8 cellular contexts compared by ENCODE assay signal in genomic region chr3:58433400-58434169, GRCh38. TPM values are rescaled to one million over a fixed set of nuclear protein-coding genes. Genes with fewer than 3 reads are reported as not detected.
A peak's percentile ranks its signal among the peaks of the same experiment; 100 is the strongest.
DNase-seq lines count a peak whose midpoint lies in the region; ATAC-seq and TF ChIP-seq lines count a peak whose summit lies in the region.

Gene PDHB, minus strand, starts transcription at chr3:58433832. Its CDS starts 23 bp downstream, at chr3:58433809.

- H3K4me3 ChIP-seq in right cardiac atrium (ENCODE audit: low read length) (peak within 1 kb of the TSS; percentile 53), uterus (peak within 1 kb of the TSS; percentile 78 to 87)

- intact Hi-C loops in T-helper 2 cell treated with Interferon-gamma antibody and Interleukin-4, amounts not matched to agents 100 ng/mL and 5 ng/mL, for 36 hours (cut with micrococcal nuclease): loop anchor here (1.0 to 5.0 kb wide), 7 partner anchors 38 to 196 kb away; partner anchors contain the start of genes ABHD6, HTD2, PXK and RPP14
- intact Hi-C loops in right cardiac atrium (cut with DNase I) (no loop called here), uterus (cut with DNase I; ENCODE audit: low total_unique reads) (no loop called here)

- DNase-seq in NCI-H1694 (lab: John Stamatoyannopoulos, UW): peak; percentile 43
- peak; percentile 31 to 97 (median 93) for DNase-seq in anterior cingulate cortex (lab: John Stamatoyannopoulos, UW)
- DNase-seq in right cardiac atrium: peak; percentile 96 to 98 (median 97)
- peak; percentile 93 for DNase-seq in putamen (ENCODE audit: low spot score)
- DNase-seq in uterus: peak; percentile 89 to 91

- peak in 1 of 4 experiments; percentile 14 for TF ChIP-seq CTCF in uterus (IDR thresholded peaks at IDR 0.05)

- ATAC-seq in GM18502 (IDR thresholded peaks at IDR 0.05; ENCODE audit: poor library complexity, unreplicated experiment) (peak; percentile 95), HG02885 (IDR thresholded peaks at IDR 0.05; ENCODE audit: poor library complexity, unreplicated experiment) (peak; percentile 95), right cardiac atrium (peak; percentile 98)

- H3K27me3 ChIP-seq in right cardiac atrium (ENCODE audit: control insufficient read depth, insufficient read depth) (no peaks in the 10 kb centered on the region), uterus (no peaks in the 10 kb centered on the region)

- TF ChIP-seq POLR2A in uterus (IDR thresholded peaks at IDR 0.05): peak; percentile 73 to 86

- H3K4me1 ChIP-seq in right cardiac atrium (ENCODE audit: control insufficient read depth, insufficient read depth, low read length) (no peaks in the 10 kb centered on the region), uterus (peaks cover 7 to 11% of the 10 kb centered on the region in 2 donors)

- peak within 1 kb of the TSS; percentile 86 for H3K27ac ChIP-seq in right cardiac atrium (ENCODE audit: low read length)
- H3K27ac ChIP-seq in uterus: peak within 1 kb of the TSS; percentile 89 to 94

- WGBS in right cardiac atrium: under 1% methylated on average over 67 of the region's 67 CpGs

- no peaks in the 10 kb centered on the region for H3K36me3 ChIP-seq in uterus

- H3K9me3 ChIP-seq in right cardiac atrium (ENCODE audit: control insufficient read depth, low read length) (no peaks in the 10 kb centered on the region), uterus (no peaks in the 10 kb centered on the region)

RNA-seq across cellular contexts. Expression of gene PDHB, which starts in this region (rescaled TPM):
- 60.1 and 64.4 TPM in 2 replicates for total RNA-seq in T-helper 2 cell treated with Interferon-gamma antibody and Interleukin-4, amounts not matched to agents 100 ng/mL and 5 ng/mL, for 36 hours
- 100 to 1,000 TPM; 115 to 148 (median 134) TPM for total RNA-seq in right cardiac atrium
- polyA plus RNA-seq in right cardiac atrium: 242 TPM
- 100 to 1,000 TPM in 1 of 4 donors, 10 to 100 TPM in 3; 40.9 to 100 (median 49.7) TPM for total RNA-seq in uterus

Comparison
In these comparisons a context has a peak if more than half of its experiments do, and no peak if none do; other contexts are left out.
1. Peak in every context shown above with its lines: DNase-seq, ATAC-seq, H3K4me3 ChIP-seq and H3K27ac ChIP-seq.
2. DNase-seq: peak in every context shown above with its lines; median percentile 97 in right cardiac atrium; 93 in anterior cingulate cortex; 93 in putamen; 90 in uterus; 43 in NCI-H1694.